ENCODE assay signal across 16 cellular contexts in genomic region chr1:116329524-116330341, GRCh38. TPM values are rescaled to one million over a fixed set of nuclear protein-coding genes. Genes with fewer than 3 reads are reported as not detected.
DNase-seq lines count a peak whose midpoint lies in the region; ATAC-seq and TF ChIP-seq lines count a peak whose summit lies in the region.
"Had no signal": no experiment of that assay in that cellular context is flagged by ENCODE, and none has a peak within 500 bp of the region (broad histone marks: within the 10 kb centered on the region; RNA-seq: fewer than 3 reads in every experiment).

No MANE protein-coding gene starts in this region.

- DNase-seq in CD4-positive, alpha-beta memory T cell: no peak
- DNase-seq in NCI-H69 (lab: John Stamatoyannopoulos, UW): peak; percentile 39
- peak; percentile 62 for DNase-seq in fibroblast of villous mesenchyme (ENCODE audit: low read depth)
- peak in 8 of 10 donors; percentile 34 to 90 (median 56) for DNase-seq in posterior cingulate gyrus
- no peak for DNase-seq in chondrocyte (ENCODE audit: low spot score)
- no peak for DNase-seq in activated T-helper 1 cell treated with anti-CD3 and anti-CD28 coated beads, Interleukin-12 subunit alpha, Interleukin-12 subunit beta, Interleukin-2, Interleukin-4 antibody, amounts not matched to agents 30 ng/mL and 10 ng/mL and 1 ng/mL, durations not matched to agents 14 hours and 24 hours and 36 hours (ENCODE audit: low spot score)
- DNase-seq in uterus: no peak
- DNase-seq: activated naive CD4-positive, alpha-beta T cell treated with anti-CD3 and anti-CD28 coated beads, Interleukin-2, amount 50 U/mL, for 16 hours; GF-D8; GOT3; NCI-H1048; ovary; Right ventricle myocardium superior had no signal

- no peak for ATAC-seq in GM19395 (IDR thresholded peaks at IDR 0.05; ENCODE audit: unreplicated experiment)

- H3K36me3 ChIP-seq in CD4-positive, alpha-beta memory T cell (ENCODE audit: insufficient read depth, low read length): no peaks in the 10 kb centered on the region
- H3K36me3 ChIP-seq in uterus: no peaks in the 10 kb centered on the region
- H3K36me3 ChIP-seq: BLaER1, ovary had no signal

- H3K27me3 ChIP-seq in CD4-positive, alpha-beta memory T cell (ENCODE audit: insufficient read depth, low read length): no peaks in the 10 kb centered on the region
- H3K27me3 ChIP-seq in uterus: no peaks in the 10 kb centered on the region
- H3K27me3 ChIP-seq: BLaER1, ovary had no signal

- H3K27ac Mint-ChIP-seq in CD4-positive, alpha-beta memory T cell: peak overlapping the region in 4 of 7 donors; percentile 2 to 68 (median 18)
- no peak overlapping the region for H3K27ac Mint-ChIP-seq in chondrocyte (ENCODE audit: unreplicated experiment)
- H3K27ac Mint-ChIP-seq in activated T-helper 1 cell treated with anti-CD3 and anti-CD28 coated beads, Interleukin-12 subunit alpha, Interleukin-12 subunit beta, Interleukin-2, Interleukin-4 antibody, amounts not matched to agents 30 ng/mL and 10 ng/mL and 1 ng/mL, durations not matched to agents 14 hours and 24 hours and 36 hours: no peak overlapping the region

- peaks cover 34 to 72% (median 53%) of the 10 kb centered on the region in 4 donors for H3K4me1 Mint-ChIP-seq in CD4-positive, alpha-beta memory T cell
- peaks cover 27% of the 10 kb centered on the region for H3K4me1 Mint-ChIP-seq in chondrocyte (ENCODE audit: low read depth)
- peaks cover 37% of the 10 kb centered on the region for H3K4me1 Mint-ChIP-seq in activated T-helper 1 cell treated with anti-CD3 and anti-CD28 coated beads, Interleukin-12 subunit alpha, Interleukin-12 subunit beta, Interleukin-2, Interleukin-4 antibody, amounts not matched to agents 30 ng/mL and 10 ng/mL and 1 ng/mL, durations not matched to agents 14 hours and 24 hours and 36 hours (ENCODE audit: low read depth)

- peaks cover 0 to 2% (median 0%) of the 10 kb centered on the region in 8 donors for H3K9me3 Mint-ChIP-seq in CD4-positive, alpha-beta memory T cell
- H3K9me3 Mint-ChIP-seq in chondrocyte (ENCODE audit: low read depth): no peaks in the 10 kb centered on the region
- no peaks in the 10 kb centered on the region for H3K9me3 Mint-ChIP-seq in activated T-helper 1 cell treated with anti-CD3 and anti-CD28 coated beads, Interleukin-12 subunit alpha, Interleukin-12 subunit beta, Interleukin-2, Interleukin-4 antibody, amounts not matched to agents 30 ng/mL and 10 ng/mL and 1 ng/mL, durations not matched to agents 14 hours and 24 hours and 36 hours

- no peaks in the 10 kb centered on the region for H3K27me3 Mint-ChIP-seq in CD4-positive, alpha-beta memory T cell
- no peaks in the 10 kb centered on the region for H3K27me3 Mint-ChIP-seq in chondrocyte (ENCODE audit: low read depth)
- no peaks in the 10 kb centered on the region for H3K27me3 Mint-ChIP-seq in activated T-helper 1 cell treated with anti-CD3 and anti-CD28 coated beads, Interleukin-12 subunit alpha, Interleukin-12 subunit beta, Interleukin-2, Interleukin-4 antibody, amounts not matched to agents 30 ng/mL and 10 ng/mL and 1 ng/mL, durations not matched to agents 14 hours and 24 hours and 36 hours (ENCODE audit: insufficient read depth)

- no peak for TF ChIP-seq CTCF in fibroblast of villous mesenchyme (IDR thresholded peaks at IDR 0.05; ENCODE audit: insufficient read depth, low read depth, low read length)
- TF ChIP-seq CTCF in chondrocyte (IDR thresholded peaks at IDR 0.05): no peak
- no peak for TF ChIP-seq CTCF in uterus (IDR thresholded peaks at IDR 0.05)

- intact Hi-C loops in CD4-positive, alpha-beta memory T cell (cut with micrococcal nuclease): loop anchor here (5.0 kb wide), 1 partner anchor 97 kb away; no protein-coding TSS in a partner anchor
- intact Hi-C loops in posterior cingulate gyrus (cut with DNase I): no loop called here
- intact Hi-C loops in activated T-helper 1 cell treated with anti-CD3 and anti-CD28 coated beads, Interleukin-12 subunit alpha, Interleukin-12 subunit beta, Interleukin-2, Interleukin-4 antibody, amounts not matched to agents 30 ng/mL and 10 ng/mL and 1 ng/mL, durations not matched to agents 14 hours and 24 hours and 36 hours (cut with micrococcal nuclease): no loop called here
- intact Hi-C loops in uterus (cut with DNase I; ENCODE audit: low total_unique reads): no loop called here

- CTCF ChIA-PET in CD4-positive, alpha-beta memory T cell (lab: Charles Lee; ENCODE audit: partially characterized antibody): no interaction called here

- no peaks in the 10 kb centered on the region for H3K36me3 Mint-ChIP-seq in CD4-positive, alpha-beta memory T cell
- no peaks in the 10 kb centered on the region for H3K36me3 Mint-ChIP-seq in chondrocyte (ENCODE audit: low read depth)
- H3K36me3 Mint-ChIP-seq in activated T-helper 1 cell treated with anti-CD3 and anti-CD28 coated beads, Interleukin-12 subunit alpha, Interleukin-12 subunit beta, Interleukin-2, Interleukin-4 antibody, amounts not matched to agents 30 ng/mL and 10 ng/mL and 1 ng/mL, durations not matched to agents 14 hours and 24 hours and 36 hours (ENCODE audit: low read depth): peaks cover 5% of the 10 kb centered on the region

- POLR2A ChIA-PET in CD4-positive, alpha-beta memory T cell (lab: Charles Lee; ENCODE audit: partially characterized antibody): no interaction called here

- no peak for TF ChIP-seq POLR2A in uterus (IDR thresholded peaks at IDR 0.05)

- H3K27ac ChIP-seq in CD4-positive, alpha-beta memory T cell (ENCODE audit: low read depth, low read length): no peak overlapping the region
- H3K27ac ChIP-seq in uterus: no peak overlapping the region
- H3K27ac ChIP-seq: BLaER1, ovary had no signal

- H3K4me3 ChIP-seq in CD4-positive, alpha-beta memory T cell (ENCODE audit: low read length in 2 of 2): no peak overlapping the region
- H3K4me3 ChIP-seq in fibroblast of villous mesenchyme (ENCODE audit: low read depth, low read length) (no peak overlapping the region), uterus (no peak overlapping the region)
- H3K4me3 ChIP-seq: BLaER1, lung, ovary had no signal

- no peaks in the 10 kb centered on the region for H3K9me3 ChIP-seq in CD4-positive, alpha-beta memory T cell (ENCODE audit: control insufficient read depth in 1 of 2, low read length in 2 of 2)
- no peaks in the 10 kb centered on the region for H3K9me3 ChIP-seq in uterus
- H3K9me3 ChIP-seq: BLaER1, ovary had no signal

- H3K4me3 Mint-ChIP-seq in CD4-positive, alpha-beta memory T cell: peak overlapping the region in 2 of 8 donors; percentile 12 to 27
- no peak overlapping the region for H3K4me3 Mint-ChIP-seq in chondrocyte (ENCODE audit: unreplicated experiment)
- no peak overlapping the region for H3K4me3 Mint-ChIP-seq in activated T-helper 1 cell treated with anti-CD3 and anti-CD28 coated beads, Interleukin-12 subunit alpha, Interleukin-12 subunit beta, Interleukin-2, Interleukin-4 antibody, amounts not matched to agents 30 ng/mL and 10 ng/mL and 1 ng/mL, durations not matched to agents 14 hours and 24 hours and 36 hours

- H3K4me1 ChIP-seq in CD4-positive, alpha-beta memory T cell (ENCODE audit: insufficient read depth, low read length): peaks cover 43% of the 10 kb centered on the region
- H3K4me1 ChIP-seq in uterus: no peaks in the 10 kb centered on the region

RNA-seq across cellular contexts. Expression of gene ATP1A1, which starts 43.3 kb away (rescaled TPM):
- total RNA-seq in CD4-positive, alpha-beta memory T cell: 100 to 1,000 TPM; 251 to 256 TPM
- polyA plus RNA-seq in CD4-positive, alpha-beta memory T cell: 10 to 100 TPM; 46.5 to 74.3 TPM
- total RNA-seq in fibroblast of villous mesenchyme (87.0 and 107 TPM in 2 replicates), chondrocyte (171 to 196 TPM (median 188 TPM) in 3 replicates), uterus (100 to 1,000 TPM; 135 to 202 (median 149) TPM)
- 238 and 240 TPM in 2 replicates for total RNA-seq in activated T-helper 1 cell treated with anti-CD3 and anti-CD28 coated beads, Interleukin-12 subunit alpha, Interleukin-12 subunit beta, Interleukin-2, Interleukin-4 antibody, amounts not matched to agents 30 ng/mL and 10 ng/mL and 1 ng/mL, durations not matched to agents 14 hours and 24 hours and 36 hours

Comparison
In these comparisons a context has a peak if more than half of its experiments do, and no peak if none do; other contexts are left out.
1. DNase-seq: peak in NCI-H69 (single experiment), fibroblast of villous mesenchyme (single experiment) and posterior cingulate gyrus (8 of 10); none in CD4-positive, alpha-beta memory T cell (0 of 5), chondrocyte (single experiment), activated T-helper 1 cell treated with anti-CD3 and anti-CD28 coated beads, Interleukin-12 subunit alpha, Interleukin-12 subunit beta, Interleukin-2, Interleukin-4 antibody, amounts not matched to agents 30 ng/mL and 10 ng/mL and 1 ng/mL, durations not matched to agents 14 hours and 24 hours and 36 hours (single experiment) and uterus (0 of 2).
2. H3K27ac Mint-ChIP-seq: peak in CD4-positive, alpha-beta memory T cell (4 of 7); none in chondrocyte (single experiment) and activated T-helper 1 cell treated with anti-CD3 and anti-CD28 coated beads, Interleukin-12 subunit alpha, Interleukin-12 subunit beta, Interleukin-2, Interleukin-4 antibody, amounts not matched to agents 30 ng/mL and 10 ng/mL and 1 ng/mL, durations not matched to agents 14 hours and 24 hours and 36 hours (single experiment).